Comparison of ENCODE assay signal across 16 cellular contexts in the genomic region with DNA sequence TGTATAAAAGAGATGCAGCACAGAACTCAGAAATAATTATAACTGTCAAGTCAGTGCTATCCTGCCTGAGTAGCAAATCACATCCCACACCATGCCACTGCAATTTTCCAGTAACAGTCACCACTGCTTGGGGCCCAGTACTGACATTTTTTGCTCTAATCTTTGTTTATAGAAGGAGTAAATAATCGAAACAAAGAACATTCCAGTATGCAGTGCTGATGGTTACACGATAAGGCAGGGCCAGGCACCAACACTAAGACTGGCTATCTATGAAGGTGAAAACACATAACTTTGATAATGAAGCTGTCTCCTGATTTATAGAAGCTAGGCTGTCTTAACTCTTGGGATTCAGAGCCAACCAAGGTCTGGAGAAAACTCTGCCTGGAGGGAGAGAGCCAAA.
DNase-seq lines count a peak whose midpoint lies in the region; ATAC-seq, FAIRE-seq and TF ChIP-seq lines count a peak whose summit lies in the region.
"Had no signal": no experiment of that assay in that cellular context is flagged by ENCODE, and none has a peak within 500 bp of the region (broad histone marks: within the 10 kb centered on the region; RNA-seq: fewer than 3 reads in every experiment).

No MANE protein-coding gene starts in this region.

- H2BK15ac ChIP-seq in neuronal stem cell (ENCODE audit: low read length) = no peak overlapping the region

- WGBS in neuronal stem cell (ENCODE audit: extremely low coverage in 2 of 2, insufficient read length in 2 of 2, insufficient replicate concordance in 1 of 2), 2 donors = no CpG with 5 or more reads among the region's 2 CpGs

- no peaks in the 10 kb centered on the region for H3K27me3 ChIP-seq in neuronal stem cell (ENCODE audit: control insufficient read depth in 3 of 3, insufficient read depth in 3 of 3, low read depth in 1 of 3, low read length in 3 of 3)
- H3K27me3 ChIP-seq: adrenal gland had no signal

- no peak overlapping the region for H4K91ac ChIP-seq in neuronal stem cell (ENCODE audit: low read depth, low read length, poor library complexity)

- no peak overlapping the region for H2AK5ac ChIP-seq in neuronal stem cell (ENCODE audit: low read depth, low read length)

- H3K9me3 ChIP-seq in neuronal stem cell (replicated peaks in 1 of 2; ENCODE audit: control insufficient read depth in 2 of 2, insufficient read depth in 1 of 2, low read depth in 1 of 2, low read length in 2 of 2) = no peaks in the 10 kb centered on the region
- H3K9me3 ChIP-seq: adrenal gland had no signal

- DNase-seq in AG08396 (ENCODE audit: low spot score) (peak; percentile 47), RPMI7951 (ENCODE audit: low read depth) (peak; percentile 69), fibroblast of gingiva (ENCODE audit: low read depth) (peak; percentile 38), neuronal stem cell (ENCODE audit: low spot score) (no peak), GM12891 (ENCODE audit: insufficient read length, low spot score) (no peak), NCI-H524 (lab: John Stamatoyannopoulos, UW) (no peak)
- DNase-seq in stimulated activated naive CD4-positive, alpha-beta T cell treated with Interleukin-2 at 50 U/mL for 16 hours (lab: John Stamatoyannopoulos, UW) = no peak
- DNase-seq: adrenal gland; DND-41; immature natural killer cell; NCI-H1930; nucleus accumbens; stimulated activated CD4-positive, alpha-beta T cell treated with anti-CD3 and anti-CD28 coated beads, Interleukin-1b, Interleukin-23, amount 100 ng/mL, for 48 hours; stimulated activated naive CD8-positive, alpha-beta T cell treated with anti-CD3 and anti-CD28 coated beads, Interleukin-15, Interleukin-2, amounts not matched to agents 100 U/mL and 50 U/mL, for 24 hours had no signal

- H3K79me1 ChIP-seq in neuronal stem cell (ENCODE audit: low read depth, low read length) = no peaks in the 10 kb centered on the region

- no peak overlapping the region for H3K18ac ChIP-seq in neuronal stem cell (ENCODE audit: low read length)

- no peak overlapping the region for H3K4me3 ChIP-seq in neuronal stem cell (ENCODE audit: low read length in 2 of 2)
- H3K4me3 ChIP-seq: adrenal gland had no signal

- TF ChIP-seq POLR2A in GM12891 (IDR thresholded peaks at IDR 0.05; ENCODE audit: low read depth, low read length) = no peak

- H2AFZ ChIP-seq in neuronal stem cell (ENCODE audit: low read length) = peak overlapping the region; percentile 17

- no peak overlapping the region for H3K27ac ChIP-seq in neuronal stem cell (replicated peaks; ENCODE audit: low read length)
- H3K27ac ChIP-seq: adrenal gland had no signal

- no peak overlapping the region for H3K4me2 ChIP-seq in neuronal stem cell (ENCODE audit: insufficient read depth, low read length, poor library complexity, severe bottlenecking)

- no peak overlapping the region for H2BK12ac ChIP-seq in neuronal stem cell (ENCODE audit: low read length)

- H3K4ac ChIP-seq in neuronal stem cell (ENCODE audit: low read length) = no peak overlapping the region

- no peak overlapping the region for H2BK120ac ChIP-seq in neuronal stem cell (ENCODE audit: low read depth, low read length)

- no peaks in the 10 kb centered on the region for H3K36me3 ChIP-seq in neuronal stem cell (replicated peaks in 1 of 2; ENCODE audit: control insufficient read depth in 2 of 2, insufficient read depth in 2 of 2, low read length in 2 of 2)
- H3K36me3 ChIP-seq: adrenal gland had no signal

- ATAC-seq in HG03432 (IDR thresholded peaks at IDR 0.05; ENCODE audit: unreplicated experiment) = no peak
- ATAC-seq: HepG2; stimulated activated naive CD8-positive, alpha-beta T cell treated with anti-CD3 and anti-CD28 coated beads, Interleukin-15, Interleukin-2, amounts not matched to agents 100 U/mL and 50 U/mL, for 24 hours had no signal

- H3K14ac ChIP-seq in neuronal stem cell (ENCODE audit: low read length) = no peak overlapping the region

- H2BK5ac ChIP-seq in neuronal stem cell (ENCODE audit: low read length) = no peak overlapping the region

- no peak overlapping the region for H3K9ac ChIP-seq in neuronal stem cell (ENCODE audit: low read depth, low read length, poor library complexity)

- H3K4me1 ChIP-seq in neuronal stem cell (ENCODE audit: control insufficient read depth in 2 of 2, insufficient read depth in 1 of 2, low read depth in 1 of 2, low read length in 2 of 2) = peaks cover 0 to 6% of the 10 kb centered on the region in 2 donors
- H3K4me1 ChIP-seq: adrenal gland had no signal

- no peak overlapping the region for H4K8ac ChIP-seq in neuronal stem cell (ENCODE audit: low read depth, low read length)

- no peak overlapping the region for H3K23ac ChIP-seq in neuronal stem cell (ENCODE audit: low read depth, low read length, poor library complexity)

- no peak for FAIRE-seq in GM12891 (lab: Jason Lieb, UNC)
- FAIRE-seq: HepG2 had no signal

TF ChIP-seq in GM12891, 5 proteins besides CTCF, POLR2A, EP300 and RAD21:
- TF ChIP-seq TAF1 (IDR thresholded peaks at IDR 0.05; ENCODE audit: low read depth, low read length) (no peak), POLR2AphosphoS5 (IDR thresholded peaks at IDR 0.05; ENCODE audit: low read depth, low read length) (no peak), SPI1 (IDR thresholded peaks at IDR 0.05; ENCODE audit: low read depth, low read length) (no peak), PAX5 (IDR thresholded peaks at IDR 0.05; ENCODE audit: insufficient read depth, low read length, severe bottlenecking) (no peak), POU2F2 (IDR thresholded peaks at IDR 0.05; ENCODE audit: low read depth, low read length) (no peak)

Comparison
In these comparisons a context has a peak if more than half of its experiments do, and no peak if none do; other contexts are left out.
1. DNase-seq: peak in AG08396 (single experiment), RPMI7951 (single experiment) and fibroblast of gingiva (single experiment); none in neuronal stem cell (single experiment), GM12891 (single experiment), NCI-H524 (0 of 2) and stimulated activated naive CD4-positive, alpha-beta T cell treated with Interleukin-2 at 50 U/mL for 16 hours (single experiment).